In the genomic region with DNA sequence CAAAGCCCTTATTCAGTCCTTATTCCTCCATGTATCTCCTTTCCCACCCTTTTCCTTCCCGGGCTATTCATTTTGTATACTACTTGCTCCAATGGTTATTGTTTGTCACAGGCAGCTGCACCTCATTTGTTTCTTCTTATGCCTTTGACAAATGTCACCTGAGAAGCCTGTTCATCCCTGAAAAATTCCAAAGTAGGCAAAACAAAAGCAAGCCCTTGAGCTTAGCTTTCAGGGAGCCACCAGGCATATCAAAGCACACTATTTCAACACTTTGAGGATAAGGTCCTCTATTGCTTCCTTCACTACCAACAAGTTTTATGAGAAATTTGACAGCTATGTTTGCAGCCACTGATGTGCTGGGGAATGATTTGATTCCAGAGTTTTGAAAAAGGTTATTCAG, we compare ENCODE assay signal across 1 cellular context.
TF ChIP-seq lines count a peak whose summit lies in the region.

No MANE protein-coding gene starts in this region.

TF ChIP-seq in WTC11, 78 proteins besides CTCF, POLR2A, EP300 and RAD21 (continued from another document):
- TF ChIP-seq, protein P1, sequence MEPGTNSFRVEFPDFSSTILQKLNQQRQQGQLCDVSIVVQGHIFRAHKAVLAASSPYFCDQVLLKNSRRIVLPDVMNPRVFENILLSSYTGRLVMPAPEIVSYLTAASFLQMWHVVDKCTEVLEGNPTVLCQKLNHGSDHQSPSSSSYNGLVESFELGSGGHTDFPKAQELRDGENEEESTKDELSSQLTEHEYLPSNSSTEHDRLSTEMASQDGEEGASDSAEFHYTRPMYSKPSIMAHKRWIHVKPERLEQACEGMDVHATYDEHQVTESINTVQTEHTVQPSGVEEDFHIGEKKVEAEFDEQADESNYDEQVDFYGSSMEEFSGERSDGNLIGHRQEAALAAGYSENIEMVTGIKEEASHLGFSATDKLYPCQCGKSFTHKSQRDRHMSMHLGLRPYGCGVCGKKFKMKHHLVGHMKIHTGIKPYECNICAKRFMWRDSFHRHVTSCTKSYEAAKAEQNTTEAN (CRISPR knock-in tag; IDR thresholded peaks at IDR 0.05) = no peak
- TF ChIP-seq ZNF263 (CRISPR knock-in tag; IDR thresholded peaks at IDR 0.05; ENCODE audit: low read depth) = no peak
